25 cellular contexts compared by ENCODE assay signal in genomic region chr9:123028973-123029372, GRCh38. TPM values are rescaled to one million over a fixed set of nuclear protein-coding genes. Genes with fewer than 3 reads are reported as not detected.
"Had no signal": no experiment of that assay in that cellular context is flagged by ENCODE, and none has a peak within 500 bp of the region (broad histone marks: within the 10 kb centered on the region; RNA-seq: fewer than 3 reads in every experiment).

No MANE protein-coding gene starts in this region.

- ATAC-seq: naive thymus-derived CD4-positive, alpha-beta T cell; natural killer cell; pancreas; right cardiac atrium; right lobe of liver; stimulated activated effector memory CD8-positive, alpha-beta T cell treated with anti-CD3 and anti-CD28 coated beads, Interleukin-12 subunit alpha, Interleukin-12 subunit beta, amount 100 ng/mL, for 72 hours; stimulated activated naive B cell treated with anti-CD40 and anti-IgM and Interleukin-4, amounts not matched to agents 10 μg/mL and 1 μg/mL and 100 μg/mL, for 72 hours had no signal

- H3K27ac ChIP-seq: neutrophil, pancreas, prostate gland, right lobe of liver, sigmoid colon, stomach, thoracic aorta, tibial nerve, upper lobe of left lung, vagina had no signal

- DNase-seq: naive thymus-derived CD4-positive, alpha-beta T cell; natural killer cell; nucleus accumbens; pancreas; right cardiac atrium; right lobe of liver; sigmoid colon; small intestine; stimulated activated CD4-positive, alpha-beta T cell treated with anti-CD3 and anti-CD28 coated beads, Interleukin-15, amount 100 ng/mL, for 24 hours; stimulated activated CD4-positive, alpha-beta T cell treated with anti-CD3 and anti-CD28 coated beads, Interleukin-2, amount 100 ng/mL, for 24 hours; stimulated activated CD4-positive, alpha-beta T cell treated with anti-CD3 and anti-CD28 coated beads, Interleukin-2, amount 100 ng/mL, for 48 hours; stimulated activated CD4-positive, alpha-beta T cell treated with anti-CD3 and anti-CD28 coated beads, Interleukin-4, amount 100 ng/mL, for 24 hours; stimulated activated naive B cell treated with anti-CD40 and anti-IgM and Interleukin-4, amounts not matched to agents 10 μg/mL and 1 μg/mL and 100 μg/mL, for 72 hours; stimulated activated naive CD4-positive, alpha-beta T cell treated with Interleukin-2 at 50 U/mL for 16 hours; stomach; thyroid gland; trophoblast cell; upper lobe of left lung had no signal

- FAIRE-seq: pancreas, small intestine, urothelium cell line had no signal

RNA-seq across cellular contexts. Expression of gene GPR21, which starts 4.5 kb away (rescaled TPM):
- total RNA-seq: vagina had no signal
